ENCODE assay signal across 30 cellular contexts in the genomic region with DNA sequence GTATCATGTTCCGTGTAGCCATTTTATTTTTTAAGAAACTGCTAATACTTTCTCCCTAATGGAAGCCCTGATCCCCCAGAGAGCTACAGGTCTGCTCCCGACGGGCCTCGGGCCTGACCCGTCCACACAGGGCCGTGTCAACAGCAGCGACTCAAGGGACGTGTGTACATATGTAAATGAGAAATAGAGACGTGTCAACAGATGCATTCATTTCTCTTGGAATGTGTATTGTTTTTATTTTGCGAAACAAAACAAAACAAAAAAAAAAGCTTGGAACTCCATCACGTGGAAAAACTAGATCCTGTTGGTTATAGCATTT. TPM values are rescaled to one million over a fixed set of nuclear protein-coding genes. Genes with fewer than 3 reads are reported as not detected.
A peak's percentile ranks its signal among the peaks of the same experiment; 100 is the strongest.
DNase-seq lines count a peak whose midpoint lies in the region; ATAC-seq, FAIRE-seq and TF ChIP-seq lines count a peak whose summit lies in the region.
"Had no signal": no experiment of that assay in that cellular context is flagged by ENCODE, and none has a peak within 500 bp of the region (broad histone marks: within the 10 kb centered on the region; RNA-seq: fewer than 3 reads in every experiment).

No MANE protein-coding gene starts in this region.

- peak overlapping the region; percentile 88 for H3K27ac ChIP-seq in Karpas-422 (ENCODE audit: low read length)
- no peak overlapping the region for H3K27ac ChIP-seq in K562 (ENCODE audit: extremely low read depth, low read depth, low read length)
- H3K27ac ChIP-seq in aorta (ENCODE audit: low read depth in 1 of 2, low read length in 2 of 2): no peak overlapping the region
- H3K27ac ChIP-seq in psoas muscle: no peak overlapping the region
- H3K27ac ChIP-seq: 22Rv1, ascending aorta, C4-2B, gastroesophageal sphincter, pancreas, thoracic aorta had no signal

- CTCF ChIA-PET in K562 (lab: Yijun Ruan, JAX; ENCODE audit: low intra/inter-chr PET ratio): no interaction called here

- TF ChIP-seq RAD21 in K562 (CRISPR knock-in tag; conservative IDR thresholded peaks at IDR 0.05 in 1 of 2, IDR thresholded peaks at IDR 0.05 in 1 of 2): no peak

- H3K4me2 ChIP-seq in Karpas-422 (ENCODE audit: low read depth, low read length, poor library complexity, severe bottlenecking): peak overlapping the region; percentile 62
- no peak overlapping the region for H3K4me2 ChIP-seq in K562 (ENCODE audit: insufficient read depth, low read length)
- H3K4me2 ChIP-seq: smooth muscle cell had no signal

- peaks cover 32% of the 10 kb centered on the region for H3K36me3 Mint-ChIP-seq in T-helper 2 cell treated with Interferon-gamma antibody and Interleukin-4, amounts not matched to agents 5 μg/mL and 100 μg/mL, for 36 hours (ENCODE audit: low read depth)
- H3K36me3 Mint-ChIP-seq in nephron progenitor cell (ENCODE audit: low read depth): peaks cover 31% of the 10 kb centered on the region
- H3K36me3 Mint-ChIP-seq: activated naive CD8-positive, alpha-beta T cell; natural killer cell treated with Interleukin-12 subunit alpha and Interleukin-12 subunit beta and Interleukin-15 and Interleukin-18, amount 100 ng/mL, for 72 hours had no signal

- 0 out of 2 replicates have a peak, but pooled peaks cover 4% of the 10 kb centered on the region for H4K20me1 ChIP-seq in Karpas-422 (ENCODE audit: insufficient read depth, low read depth, low read length)
- H4K20me1 ChIP-seq in K562 (replicated peaks; ENCODE audit: control insufficient read depth, insufficient read depth, low read length): no peaks in the 10 kb centered on the region

- H3K27ac Mint-ChIP-seq in T-helper 2 cell treated with Interferon-gamma antibody and Interleukin-4, amounts not matched to agents 5 μg/mL and 100 μg/mL, for 36 hours: peak overlapping the region; percentile 1
- peak overlapping the region; percentile 79 for H3K27ac Mint-ChIP-seq in nephron progenitor cell
- H3K27ac Mint-ChIP-seq: activated B cell treated with CpG ODN at 0.5 μM for 24 hours; activated naive CD8-positive, alpha-beta T cell had no signal

- H3K4me3 ChIP-seq in Karpas-422 (ENCODE audit: low read length): peak overlapping the region; percentile 47; the same call in 1 of the 2 replicates
- no peak overlapping the region for H3K4me3 ChIP-seq in K562
- H3K4me3 ChIP-seq in aorta (ENCODE audit: low read length in 2 of 2): no peak overlapping the region
- no peak overlapping the region for H3K4me3 ChIP-seq in psoas muscle
- H3K4me3 ChIP-seq: ascending aorta, gastroesophageal sphincter, mucosa of descending colon, pancreas, smooth muscle cell, thoracic aorta had no signal

- no peak for TF ChIP-seq POLR2A in K562 (conservative IDR thresholded peaks at IDR 0.05)

- whole genome bisulfite sequencing in K562 (ENCODE audit: insufficient coverage, low coverage, missing lambda C conversion rate): 72% methylated on average over 11 of the region's 11 CpGs
- WGBS in aorta, 2 donors: 80 to 82% methylated on average over 11 of the region's 11 CpGs
- 77 to 83% (median 82%) methylated on average over 11 of the region's 11 CpGs for WGBS in psoas muscle, 3 donors

- TF ChIP-seq CTCF in K562 (IDR thresholded peaks at IDR 0.05 in 2 of 3, conservative IDR thresholded peaks at IDR 0.05 in 1 of 3; ENCODE audit: insufficient read depth in 2 of 3, low read depth in 1 of 3, low read length in 3 of 3): no peak
- no peak for TF ChIP-seq CTCF in nephron progenitor cell (IDR thresholded peaks at IDR 0.05)
- no peak for TF ChIP-seq CTCF in psoas muscle (IDR thresholded peaks at IDR 0.05)

- H3K9me3 ChIP-seq in Karpas-422 (ENCODE audit: low read length) (no peaks in the 10 kb centered on the region), K562 (replicated peaks; ENCODE audit: control insufficient read depth, insufficient read depth, low read depth, low read length) (no peaks in the 10 kb centered on the region), aorta (ENCODE audit: control insufficient read depth, low read length) (no peaks in the 10 kb centered on the region), psoas muscle (no peaks in the 10 kb centered on the region)
- H3K9me3 ChIP-seq: ascending aorta, gastroesophageal sphincter, mucosa of descending colon, pancreas, thoracic aorta had no signal

- no peak overlapping the region for H3K4me3 Mint-ChIP-seq in T-helper 2 cell treated with Interferon-gamma antibody and Interleukin-4, amounts not matched to agents 5 μg/mL and 100 μg/mL, for 36 hours
- no peak overlapping the region for H3K4me3 Mint-ChIP-seq in nephron progenitor cell
- H3K4me3 Mint-ChIP-seq: activated B cell treated with CpG ODN at 0.5 μM for 24 hours; activated naive CD8-positive, alpha-beta T cell; natural killer cell treated with Interleukin-12 subunit alpha and Interleukin-12 subunit beta and Interleukin-15 and Interleukin-18, amount 100 ng/mL, for 72 hours had no signal

- H3K9ac ChIP-seq in Karpas-422 (ENCODE audit: low read length) (peak overlapping the region; percentile 30; the same call in 1 of the 2 replicates), K562 (ENCODE audit: insufficient read depth in 1 of 2, low read depth in 2 of 2, low read length in 2 of 2) (no peak overlapping the region)

- intact Hi-C loops in K562 (cut with micrococcal nuclease) (no loop called here), aorta (cut with DNase I) (no loop called here), psoas muscle (cut with DNase I) (no loop called here)

- H3K9me2 ChIP-seq in Karpas-422 (replicated peaks; ENCODE audit: insufficient read depth, low read length): no peaks in the 10 kb centered on the region

- peaks cover 19% of the 10 kb centered on the region for H3K9me3 Mint-ChIP-seq in T-helper 2 cell treated with Interferon-gamma antibody and Interleukin-4, amounts not matched to agents 5 μg/mL and 100 μg/mL, for 36 hours
- H3K9me3 Mint-ChIP-seq in nephron progenitor cell: peaks cover 9% of the 10 kb centered on the region
- H3K9me3 Mint-ChIP-seq: activated B cell treated with CpG ODN at 0.5 μM for 24 hours had no signal

- H3K36me3 ChIP-seq in Karpas-422 (ENCODE audit: insufficient read depth, low read length) (no peaks in the 10 kb centered on the region; the same call in 1 of the 2 replicates), K562 (ENCODE audit: control insufficient read depth, insufficient read depth, low read length) (peaks cover 5% of the 10 kb centered on the region; the same call in 1 of the 3 replicates), aorta (ENCODE audit: control insufficient read depth in 1 of 2, insufficient read depth in 2 of 2, low read length in 1 of 2) (peaks cover 0 to 4% of the 10 kb centered on the region in 2 donors), psoas muscle (ENCODE audit: insufficient read depth in 1 of 2, low read depth in 1 of 2) (peaks cover 5 to 35% of the 10 kb centered on the region in 2 donors)
- H3K36me3 ChIP-seq: thoracic aorta had no signal

- no peak for TF ChIP-seq EP300 in K562 (IDR thresholded peaks at IDR 0.05; ENCODE audit: low read length)

- no peak for DNase-seq in T-helper 2 cell treated with Interferon-gamma antibody and Interleukin-4, amounts not matched to agents 5 μg/mL and 100 μg/mL, for 36 hours (ENCODE audit: low spot score)
- DNase-seq in T-helper 2 cell (no peak), Karpas-422 (no peak), K562 (ENCODE audit: extremely low read depth in 1 of 4, low spot score in 3 of 4) (no peak), nephron progenitor cell (no peak), aorta (no peak), psoas muscle (no peak), NCI-H2196 (lab: John Stamatoyannopoulos, UW; ENCODE audit: unreplicated experiment) (no peak)
- DNase-seq: activated B cell treated with CpG ODN at 0.5 μM for 24 hours; activated CD4-positive, alpha-beta T cell treated with anti-CD3 and anti-CD28 coated beads, Interleukin-2, amount 50 U/mL, for 4 hours; activated CD8-positive, alpha-beta memory T cell treated with anti-CD3 and anti-CD28 coated beads, Interleukin-2, amount 50 U/mL, for 4 hours; central memory CD4-positive, alpha-beta T cell; COR-L47; hippocampal formation; NCI-H2107; NCI-H446; NCI-H748 treated with DMSO at 0.1 percent for 48 hours; stimulated activated naive CD8-positive, alpha-beta T cell treated with anti-CD3 and anti-CD28 coated beads, Interleukin-15, Interleukin-2, amounts not matched to agents 100 U/mL and 50 U/mL, for 24 hours had no signal

- peaks cover 44% of the 10 kb centered on the region for H3K4me1 Mint-ChIP-seq in T-helper 2 cell treated with Interferon-gamma antibody and Interleukin-4, amounts not matched to agents 5 μg/mL and 100 μg/mL, for 36 hours (ENCODE audit: low read depth)
- H3K4me1 Mint-ChIP-seq in nephron progenitor cell: peaks cover 54% of the 10 kb centered on the region

- POLR2A ChIA-PET in K562 (lab: Yijun Ruan, JAX): no interaction called here

- no peak for ATAC-seq in K562
- no peak for ATAC-seq in aorta (ENCODE audit: low FRiP score)
- no peak for ATAC-seq in psoas muscle
- ATAC-seq: gastroesophageal sphincter; natural killer cell treated with Interleukin-12 subunit alpha and Interleukin-12 subunit beta and Interleukin-15 and Interleukin-18, amount 100 ng/mL, for 72 hours; pancreas; stimulated activated naive CD8-positive, alpha-beta T cell treated with anti-CD3 and anti-CD28 coated beads, Interleukin-15, Interleukin-2, amounts not matched to agents 100 U/mL and 50 U/mL, for 24 hours had no signal

- H2AFZ ChIP-seq in Karpas-422 (ENCODE audit: low read length) (no peak overlapping the region), K562 (ENCODE audit: low read depth, low read length) (no peak overlapping the region)

- H3K4me1 ChIP-seq in Karpas-422 (ENCODE audit: low read length) (peaks cover 59% of the 10 kb centered on the region), K562 (replicated peaks in 1 of 2; ENCODE audit: control insufficient read depth in 2 of 2, insufficient read depth in 2 of 2, low read length in 2 of 2) (peaks cover 21 to 36% of the 10 kb centered on the region in 2 experiments), aorta (ENCODE audit: control insufficient read depth in 1 of 2, insufficient read depth in 2 of 2, low read length in 2 of 2) (no peaks in the 10 kb centered on the region), psoas muscle (peaks cover 23% of the 10 kb centered on the region)
- H3K4me1 ChIP-seq: pancreas had no signal

- H3K79me2 ChIP-seq in Karpas-422 (ENCODE audit: low read length): no peaks in the 10 kb centered on the region
- no peaks in the 10 kb centered on the region for H3K79me2 ChIP-seq in K562 (ENCODE audit: control insufficient read depth, insufficient read depth, low read length)

- BruUV-seq in K562 (replicated peaks; lab: Mats Ljungman, UMichigan): no TSS peak

- no peaks in the 10 kb centered on the region for H3K27me3 Mint-ChIP-seq in T-helper 2 cell treated with Interferon-gamma antibody and Interleukin-4, amounts not matched to agents 5 μg/mL and 100 μg/mL, for 36 hours (ENCODE audit: low read depth)
- peaks cover 7% of the 10 kb centered on the region for H3K27me3 Mint-ChIP-seq in nephron progenitor cell (ENCODE audit: low read depth, poor library complexity)
- H3K27me3 Mint-ChIP-seq: activated B cell treated with CpG ODN at 0.5 μM for 24 hours; activated naive CD8-positive, alpha-beta T cell; natural killer cell treated with Interleukin-12 subunit alpha and Interleukin-12 subunit beta and Interleukin-15 and Interleukin-18, amount 100 ng/mL, for 72 hours had no signal

- in situ Hi-C loops in K562 (cut with MboI): no loop called here

- peaks cover 6% of the 10 kb centered on the region for H3K9me1 ChIP-seq in K562 (ENCODE audit: control insufficient read depth, insufficient read depth, low read length)

- peak; percentile 19 for FAIRE-seq in K562 (lab: Jason Lieb, UNC)
- FAIRE-seq: pancreas, RCC 7860, urothelium cell line had no signal

- H3K27me3 ChIP-seq in Karpas-422 (ENCODE audit: low read length) (no peaks in the 10 kb centered on the region), K562 (ENCODE audit: control insufficient read depth in 2 of 2, insufficient read depth in 2 of 2, low read length in 2 of 2) (peaks cover 0 to 12% of the 10 kb centered on the region in 2 experiments; a peak in 3 of 5 replicates), aorta (ENCODE audit: control insufficient read depth in 1 of 2, insufficient read depth in 2 of 2, low read length in 1 of 2) (no peaks in the 10 kb centered on the region), psoas muscle (ENCODE audit: insufficient read depth in 3 of 3, low read length in 2 of 3) (no peaks in the 10 kb centered on the region)
- H3K27me3 ChIP-seq: ascending aorta, gastroesophageal sphincter, pancreas had no signal

RNA-seq across cellular contexts. Expression of a gene that starts 31.7 kb away (rescaled TPM):
- 29.4 and 32.1 TPM in 2 replicates for total RNA-seq in Karpas-422 (2014; rRNA removed; shearing (Covaris generic); ENCODE audit: low replicate concordance)
- 96.3 and 215 TPM in 2 replicates for total RNA-seq in K562 (2011; cell fraction: chromatin; rRNA removed; ENCODE audit: low replicate concordance)
- 144 and 155 TPM in 2 replicates for total RNA-seq in K562 (2011; cell fraction: nucleolus; rRNA removed)
- total RNA-seq in K562 (2011; cell fraction: nucleoplasm; rRNA removed): 118 and 119 TPM in 2 replicates
- total RNA-seq in K562 (2014; rRNA removed): 53.4 and 69.8 TPM in 2 replicates
- 97.7 and 108 TPM in 2 replicates for total RNA-seq in K562 (2014; rRNA removed; fragmentation: Illumina TruSeq; extraction: Trizol)
- total RNA-seq in K562 (2015; rRNA removed; fragmentation: Illumina TruSeq; extraction: Trizol): 117 and 119 TPM in 2 replicates
- total RNA-seq in K562 (2021): 235 and 239 TPM in 2 replicates
- 148 and 175 TPM in 2 replicates for polyA plus RNA-seq in K562 (2011; rRNA removed)
- 202 and 255 TPM in 2 replicates for polyA plus RNA-seq in K562 (2011; cell fraction: cytosol; rRNA removed)
- 198 and 337 TPM in 2 replicates for polyA plus RNA-seq in K562 (2011; cell fraction: nucleus; rRNA removed)
- 180 and 222 TPM in 2 replicates for polyA plus RNA-seq in K562 (2012)
- polyA plus RNA-seq in K562 (2014; fragmentation: Illumina TruSeq; extraction: Trizol): 250 and 287 TPM in 2 replicates
- 10 to 100 TPM; 40.9 to 51.1 TPM for polyA plus RNA-seq in K562 (2014; fragmentation: Nextera tagmentation; extraction: Ambion mirVana)
- 154 and 168 TPM in 2 replicates for polyA plus RNA-seq in K562 (2014; rRNA removed)
- polyA minus RNA-seq in K562 (2011; rRNA and poly(A)+ RNA removed): 91.8 and 131 TPM in 2 replicates
- 98.9 and 104 TPM in 2 replicates for polyA minus RNA-seq in K562 (2011; cell fraction: cytosol; rRNA and poly(A)+ RNA removed)
- 116 and 136 TPM in 2 replicates for polyA minus RNA-seq in K562 (2011; cell fraction: nucleus; rRNA and poly(A)+ RNA removed)
- 10 to 100 TPM; 16.8 to 21.2 TPM for total RNA-seq in aorta
- polyA plus RNA-seq in aorta: 10 to 100 TPM in 1 of 2 donors, 1 to 10 TPM in 1; 9.0 to 11.1 TPM
- total RNA-seq in psoas muscle: 100 to 1,000 TPM in 2 of 4 donors, 10 to 100 TPM in 2; 44.6 to 181 (median 89.4) TPM
- polyA plus RNA-seq in psoas muscle: 100 to 1,000 TPM in 1 of 3 donors, 10 to 100 TPM in 2; 85.4 to 297 (median 85.9) TPM
